In genomic region chr6:169341065-169341464, GRCh38 we compare ENCODE assay signal across 1 cellular context.
TF ChIP-seq lines count a peak whose summit lies in the region.

No MANE protein-coding gene starts in this region.

TF ChIP-seq in HCT116, 20 proteins besides CTCF, POLR2A, EP300 and RAD21:
- TF ChIP-seq REST (IDR thresholded peaks at IDR 0.05; ENCODE audit: low read depth) (no peak), FOSL1 (IDR thresholded peaks at IDR 0.05; ENCODE audit: low read depth) (no peak), YY1 (IDR thresholded peaks at IDR 0.05; ENCODE audit: extremely low read depth, insufficient replicate concordance, low read depth, low read length) (no peak), ZFX (IDR thresholded peaks at IDR 0.05) (no peak), JUND (IDR thresholded peaks at IDR 0.05) (no peak), ZNF274 (IDR thresholded peaks at IDR 0.05; ENCODE audit: low read depth, low read length) (no peak), SP1 (IDR thresholded peaks at IDR 0.05; ENCODE audit: low read depth) (no peak), EZH2 (IDR thresholded peaks at IDR 0.05) (no peak), POLR2AphosphoS5 (IDR thresholded peaks at IDR 0.05; ENCODE audit: low read depth, low read length) (no peak), TCF7L2 (IDR thresholded peaks at IDR 0.05; ENCODE audit: borderline replicate concordance, extremely low read depth, insufficient read depth, insufficient read length) (no peak), ELF1 (IDR thresholded peaks at IDR 0.05; ENCODE audit: borderline replicate concordance, low read depth) (no peak), SRF (IDR thresholded peaks at IDR 0.05; ENCODE audit: low read depth) (no peak), ZBTB33 (IDR thresholded peaks at IDR 0.05; ENCODE audit: extremely low read depth, insufficient replicate concordance, low read length) (no peak), CBX3 (IDR thresholded peaks at IDR 0.05; ENCODE audit: low read depth) (no peak), SIN3A (IDR thresholded peaks at IDR 0.05; ENCODE audit: low read depth) (no peak), EZH2phosphoT487 (IDR thresholded peaks at IDR 0.05; ENCODE audit: borderline replicate concordance) (no peak)
- TF ChIP-seq, protein P1, sequence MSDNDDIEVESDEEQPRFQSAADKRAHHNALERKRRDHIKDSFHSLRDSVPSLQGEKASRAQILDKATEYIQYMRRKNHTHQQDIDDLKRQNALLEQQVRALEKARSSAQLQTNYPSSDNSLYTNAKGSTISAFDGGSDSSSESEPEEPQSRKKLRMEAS (IDR thresholded peaks at IDR 0.05) = no peak
- TF ChIP-seq, protein P2, sequence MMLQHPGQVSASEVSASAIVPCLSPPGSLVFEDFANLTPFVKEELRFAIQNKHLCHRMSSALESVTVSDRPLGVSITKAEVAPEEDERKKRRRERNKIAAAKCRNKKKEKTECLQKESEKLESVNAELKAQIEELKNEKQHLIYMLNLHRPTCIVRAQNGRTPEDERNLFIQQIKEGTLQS (IDR thresholded peaks at IDR 0.05) = no peak
TF ChIP-seq in HCT116: peak in this region for 0.
